In the genomic region with DNA sequence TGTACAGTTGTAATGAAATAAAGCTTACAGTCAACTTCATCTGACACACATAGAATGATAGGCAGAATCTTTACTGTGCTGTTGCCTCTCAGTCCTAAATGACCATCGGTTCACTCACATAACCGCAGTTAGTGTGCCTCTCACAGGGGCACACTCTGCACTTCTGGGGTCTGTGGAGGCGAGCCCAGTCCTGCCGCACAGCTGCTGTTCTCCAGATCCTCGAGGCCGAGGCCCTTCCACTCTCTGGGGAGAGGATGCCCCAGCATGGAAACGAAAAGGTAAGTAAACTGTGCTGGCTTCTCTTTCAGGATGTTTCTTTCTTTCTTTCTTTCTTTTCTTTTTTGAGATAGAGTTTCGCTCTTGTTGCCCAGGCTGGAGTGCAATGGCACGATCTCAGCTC, we compare ENCODE assay signal across 17 cellular contexts.
DNase-seq lines count a peak whose midpoint lies in the region; ATAC-seq and TF ChIP-seq lines count a peak whose summit lies in the region.
"Had no signal": no experiment of that assay in that cellular context is flagged by ENCODE, and none has a peak within 500 bp of the region (broad histone marks: within the 10 kb centered on the region; RNA-seq: fewer than 3 reads in every experiment).

No MANE protein-coding gene starts in this region.

- POLR2A ChIA-PET in MCF 10A (lab: Yijun Ruan, JAX): no interaction called here

- H3K36me3 ChIP-seq in breast epithelium (no peaks in the 10 kb centered on the region), neural progenitor cell (no peaks in the 10 kb centered on the region), upper lobe of left lung (no peaks in the 10 kb centered on the region)

- no peak overlapping the region for H3K9ac ChIP-seq in neural progenitor cell

- H3K27ac Mint-ChIP-seq in MCF 10A (ENCODE audit: low read depth, unreplicated experiment) (peak overlapping the region; percentile 16), neural progenitor cell (peak overlapping the region; percentile 86), progenitor cell of endocrine pancreas (peak overlapping the region; percentile 33)
- H3K27ac Mint-ChIP-seq: CD4-positive, alpha-beta T cell; HFFc6 had no signal

- 87 to 89% methylated on average over 9 of the region's 9 CpGs for WGBS in upper lobe of left lung, 2 donors

- no peak for TF ChIP-seq EP300 in upper lobe of left lung (IDR thresholded peaks at IDR 0.05)

- TF ChIP-seq CTCF in MCF 10A (IDR thresholded peaks at IDR 0.05; ENCODE audit: unreplicated experiment) (no peak), breast epithelium (IDR thresholded peaks at IDR 0.05) (no peak), neural progenitor cell (IDR thresholded peaks at IDR 0.05) (no peak), progenitor cell of endocrine pancreas (IDR thresholded peaks at IDR 0.05; ENCODE audit: unreplicated experiment) (no peak), upper lobe of left lung (IDR thresholded peaks at IDR 0.05) (no peak)

- DNase-seq in MCF 10A (ENCODE audit: unreplicated experiment): no peak
- no peak for DNase-seq in breast epithelium (ENCODE audit: low spot score in 2 of 2)
- no peak for DNase-seq in neural progenitor cell (ENCODE audit: low spot score)
- no peak for DNase-seq in progenitor cell of endocrine pancreas (ENCODE audit: low spot score, unreplicated experiment)
- no peak for DNase-seq in upper lobe of left lung
- DNase-seq in stimulated activated CD4-positive, alpha-beta T cell treated with anti-CD3 and anti-CD28 coated beads, Interleukin-4, amount 100 ng/mL, for 24 hours: no peak
- DNase-seq: 8988T; AML-193; C1 segment of cervical spinal cord; Calu3; CD4-positive, alpha-beta T cell; DMS 273 treated with DMSO at 0.1 percent for 48 hours; GOT3; HCEC 1CT; HFFc6 had no signal

- peak overlapping the region; percentile 24 for H3K4me2 ChIP-seq in neural progenitor cell

- ATAC-seq in upper lobe of left lung (ENCODE audit: low FRiP score in 2 of 2): no peak
- ATAC-seq in GM21723 (IDR thresholded peaks at IDR 0.05; ENCODE audit: unreplicated experiment): no peak
- ATAC-seq: HepG2 had no signal

- H3K27me3 Mint-ChIP-seq in MCF 10A (ENCODE audit: insufficient read depth, unreplicated experiment): peaks cover 32% of the 10 kb centered on the region
- H3K27me3 Mint-ChIP-seq in neural progenitor cell (ENCODE audit: insufficient read depth, low read depth): peaks cover 8% of the 10 kb centered on the region
- H3K27me3 Mint-ChIP-seq in progenitor cell of endocrine pancreas: peaks cover 25% of the 10 kb centered on the region

- peaks cover 16% of the 10 kb centered on the region for H3F3A ChIP-seq in neural progenitor cell (ENCODE audit: low read depth)

- H3K27ac ChIP-seq in breast epithelium: no peak overlapping the region
- no peak overlapping the region for H3K27ac ChIP-seq in neural progenitor cell
- no peak overlapping the region for H3K27ac ChIP-seq in upper lobe of left lung

- H3K4me3 Mint-ChIP-seq in MCF 10A (ENCODE audit: unreplicated experiment) (no peak overlapping the region), neural progenitor cell (no peak overlapping the region), progenitor cell of endocrine pancreas (ENCODE audit: low read depth) (no peak overlapping the region)
- H3K4me3 Mint-ChIP-seq: CD4-positive, alpha-beta T cell; HFFc6 had no signal

- no peaks in the 10 kb centered on the region for H3K9me3 ChIP-seq in breast epithelium
- H3K9me3 ChIP-seq in neural progenitor cell (ENCODE audit: low read depth): no peaks in the 10 kb centered on the region
- no peaks in the 10 kb centered on the region for H3K9me3 ChIP-seq in upper lobe of left lung

- H2AFZ ChIP-seq in neural progenitor cell (replicated peaks): peak overlapping the region; percentile 10

- no peaks in the 10 kb centered on the region for H3K4me1 Mint-ChIP-seq in MCF 10A (ENCODE audit: insufficient read depth, unreplicated experiment)
- peaks cover 41% of the 10 kb centered on the region for H3K4me1 Mint-ChIP-seq in neural progenitor cell
- peaks cover 5% of the 10 kb centered on the region for H3K4me1 Mint-ChIP-seq in progenitor cell of endocrine pancreas (ENCODE audit: low read depth)

- H4K20me1 ChIP-seq in neural progenitor cell (ENCODE audit: low read depth): no peaks in the 10 kb centered on the region

- H3K36me3 Mint-ChIP-seq in MCF 10A (ENCODE audit: insufficient read depth, unreplicated experiment) (no peaks in the 10 kb centered on the region), neural progenitor cell (no peaks in the 10 kb centered on the region), progenitor cell of endocrine pancreas (ENCODE audit: insufficient read depth) (no peaks in the 10 kb centered on the region)

- CTCF ChIA-PET in MCF 10A (lab: Yijun Ruan, JAX): interaction anchor here (0.7 kb wide), 2 partner anchors 23 to 1084 kb away, joined by 3 to 4 read pairs; no protein-coding TSS in a partner anchor

- H3K9me3 Mint-ChIP-seq in MCF 10A (ENCODE audit: unreplicated experiment) (peaks cover 8% of the 10 kb centered on the region), neural progenitor cell (peaks cover 4% of the 10 kb centered on the region), progenitor cell of endocrine pancreas (ENCODE audit: low read depth) (peaks cover 3% of the 10 kb centered on the region)
- H3K9me3 Mint-ChIP-seq: CD4-positive, alpha-beta T cell; HFFc6 had no signal

- H3K79me2 ChIP-seq in neural progenitor cell (ENCODE audit: low read depth): no peaks in the 10 kb centered on the region

- H3K4me3 ChIP-seq in breast epithelium: no peak overlapping the region
- H3K4me3 ChIP-seq in neural progenitor cell: no peak overlapping the region
- H3K4me3 ChIP-seq in upper lobe of left lung: no peak overlapping the region

- intact Hi-C loops in MCF 10A (cut with micrococcal nuclease) (no loop called here), breast epithelium (cut with DNase I; ENCODE audit: low total_unique reads) (no loop called here)

- H3K4me1 ChIP-seq in breast epithelium: no peaks in the 10 kb centered on the region
- H3K4me1 ChIP-seq in neural progenitor cell: peaks cover 27% of the 10 kb centered on the region
- no peaks in the 10 kb centered on the region for H3K4me1 ChIP-seq in upper lobe of left lung

- TF ChIP-seq POLR2A in breast epithelium (IDR thresholded peaks at IDR 0.05) (no peak), upper lobe of left lung (IDR thresholded peaks at IDR 0.05) (no peak)

- H3K27me3 ChIP-seq in breast epithelium (no peaks in the 10 kb centered on the region), neural progenitor cell (no peaks in the 10 kb centered on the region), upper lobe of left lung (no peaks in the 10 kb centered on the region)

- BruUV-seq in MCF 10A (replicated peaks; lab: Mats Ljungman, UMichigan): no TSS peak

Comparison
In these comparisons a context has a peak if more than half of its experiments do, and no peak if none do; other contexts are left out.
1. H3K27ac Mint-ChIP-seq: peak in every context shown above with its lines; median percentile 86 in neural progenitor cell; 33 in progenitor cell of endocrine pancreas; 16 in MCF 10A.